In the genomic region with DNA sequence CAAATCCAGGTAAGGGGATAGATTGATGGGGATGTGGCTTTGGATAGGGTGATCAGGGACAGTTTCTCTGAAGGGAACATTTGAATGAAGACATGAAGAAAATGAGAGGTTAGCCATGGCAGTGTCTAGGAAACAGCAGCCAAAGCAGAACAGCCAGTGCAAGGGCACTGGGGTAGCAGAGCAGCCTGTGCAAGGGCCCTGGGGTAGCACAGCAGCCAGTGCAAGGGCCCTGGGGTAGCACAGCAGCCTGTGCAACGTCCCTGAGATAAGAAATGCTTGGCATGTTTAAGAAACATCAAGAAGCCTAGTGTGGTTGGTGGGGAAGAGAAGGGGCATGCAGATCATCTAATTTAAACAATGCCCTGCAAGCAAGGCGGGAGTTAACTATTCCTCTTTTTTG, we compare ENCODE assay signal across 25 cellular contexts.
A peak's percentile ranks its signal among the peaks of the same experiment; 100 is the strongest.
DNase-seq lines count a peak whose midpoint lies in the region; ATAC-seq, FAIRE-seq and TF ChIP-seq lines count a peak whose summit lies in the region.
"Had no signal": no experiment of that assay in that cellular context is flagged by ENCODE, and none has a peak within 500 bp of the region (broad histone marks: within the 10 kb centered on the region; RNA-seq: fewer than 3 reads in every experiment).

No MANE protein-coding gene starts in this region.

- WGBS in spleen, 5 donors, result 35 to 70% (median 55%) methylated on average over 2 of the region's 2 CpGs

- DNase-seq in astrocyte (ENCODE audit: low read depth) (no peak), neural crest cell (ENCODE audit: low read depth, low spot score) (no peak), spleen (peak; percentile 22), NCI-H226 (no peak)
- DNase-seq in stimulated activated CD4-positive, alpha-beta T cell treated with anti-CD3 and anti-CD28 coated beads, Interleukin-15, amount 100 ng/mL, for 24 hours, result no peak
- DNase-seq: 8988T; ACHN; AML-193; BE2C; CD4-positive, alpha-beta T cell; CD8-positive, alpha-beta memory T cell; DMS 273 treated with DMSO at 0.1 percent for 48 hours; DMS79; EL; GDM1 had no signal

- no peak for FAIRE-seq in astrocyte (lab: Jason Lieb, UNC)
- FAIRE-seq: A549, D721Med, GM12878, GM19239, H54 had no signal

- H3K4me2 ChIP-seq in astrocyte (ENCODE audit: low read length), result no peak overlapping the region
- H3K4me2 ChIP-seq: A549; BLaER1 treated with 17β-estradiol and CSF1 and Interleukin-3, amounts not matched to agents 10 nM and 100 nM; GM23338 had no signal

- no peak for ATAC-seq in HG03025 (IDR thresholded peaks at IDR 0.05; ENCODE audit: low FRiP score, unreplicated experiment)
- ATAC-seq: A549, GM12878, GM23338 had no signal

- peaks cover 5% of the 10 kb centered on the region for H3K9me3 ChIP-seq in astrocyte (ENCODE audit: insufficient read depth, low read depth, low read length)
- peaks cover 0 to 14% (median 0%) of the 10 kb centered on the region in 8 donors for H3K9me3 ChIP-seq in spleen
- H3K9me3 ChIP-seq: A549, BE2C, HAP-1 had no signal

- H4K20me1 ChIP-seq in astrocyte (ENCODE audit: insufficient read depth, low read length), result no peaks in the 10 kb centered on the region
- H4K20me1 ChIP-seq: BLaER1 treated with 17β-estradiol and CSF1 and Interleukin-3, amounts not matched to agents 10 nM and 100 nM had no signal

- H3K4me3 Mint-ChIP-seq in astrocyte (ENCODE audit: unreplicated experiment) (peak overlapping the region; percentile 6), neural crest cell (peak overlapping the region; percentile 67)
- H3K4me3 Mint-ChIP-seq: CD14-positive monocyte; CD4-positive, alpha-beta T cell; CD8-positive, alpha-beta memory T cell; GM23338 had no signal

- H3K4me3 ChIP-seq in astrocyte (ENCODE audit: insufficient read depth, low read depth, low read length) (no peak overlapping the region), spleen (no peak overlapping the region)
- H3K4me3 ChIP-seq: A549; BLaER1 treated with 17β-estradiol and CSF1 and Interleukin-3, amounts not matched to agents 10 nM and 100 nM; GM12878; GM23338; HAP-1 had no signal

- intact Hi-C loops in spleen (cut with DNase I; ENCODE audit: low total_unique reads), result no loop called here

- no peaks in the 10 kb centered on the region for H3K36me3 ChIP-seq in astrocyte (ENCODE audit: insufficient read depth, low read length)
- no peaks in the 10 kb centered on the region for H3K36me3 ChIP-seq in spleen
- H3K36me3 ChIP-seq: BE2C; BLaER1 treated with 17β-estradiol and CSF1 and Interleukin-3, amounts not matched to agents 10 nM and 100 nM; HAP-1 had no signal

- H3K9ac ChIP-seq in astrocyte (ENCODE audit: low read length), result no peak overlapping the region
- H3K9ac ChIP-seq: BLaER1 treated with 17β-estradiol and CSF1 and Interleukin-3, amounts not matched to agents 10 nM and 100 nM had no signal

- H3K27me3 Mint-ChIP-seq in astrocyte (ENCODE audit: low read depth, unreplicated experiment) (peaks cover 67% of the 10 kb centered on the region), neural crest cell (ENCODE audit: low read depth) (peaks cover 58% of the 10 kb centered on the region)

- H3K27ac ChIP-seq in astrocyte (ENCODE audit: low read depth, low read length), result no peak overlapping the region
- H3K27ac ChIP-seq in spleen, result no peak overlapping the region
- H3K27ac ChIP-seq: A549; BLaER1 treated with 17β-estradiol and CSF1 and Interleukin-3, amounts not matched to agents 10 nM and 100 nM had no signal

- no peak for TF ChIP-seq POLR2A in spleen (IDR thresholded peaks at IDR 0.05)

- H3K79me2 ChIP-seq in astrocyte (ENCODE audit: insufficient read depth, low read length), result no peaks in the 10 kb centered on the region

- H3K4me1 ChIP-seq in astrocyte (ENCODE audit: insufficient read depth, low read length) (peaks cover 3% of the 10 kb centered on the region), spleen (peaks cover 0 to 8% (median 0%) of the 10 kb centered on the region in 6 donors)
- H3K4me1 ChIP-seq: A549, BE2C, HAP-1 had no signal

- H3K9me3 Mint-ChIP-seq in astrocyte (ENCODE audit: unreplicated experiment), result peaks cover 13% of the 10 kb centered on the region
- peaks cover 2% of the 10 kb centered on the region for H3K9me3 Mint-ChIP-seq in neural crest cell
- H3K9me3 Mint-ChIP-seq: CD4-positive, alpha-beta T cell had no signal

- TF ChIP-seq CTCF in astrocyte (IDR thresholded peaks at IDR 0.05; ENCODE audit: insufficient read depth, low read depth, low read length) (no peak), neural crest cell (conservative IDR thresholded peaks at IDR 0.05) (no peak), spleen (IDR thresholded peaks at IDR 0.05 in 8 of 11, conservative IDR thresholded peaks at IDR 0.05 in 3 of 11) (no peak)

- H3K27me3 ChIP-seq in astrocyte (ENCODE audit: insufficient read depth, low read length), result peaks cover 31% of the 10 kb centered on the region
- peaks cover 5 to 80% (median 20%) of the 10 kb centered on the region in 7 donors for H3K27me3 ChIP-seq in spleen (replicated peaks in 1 of 7)

- H2AFZ ChIP-seq in astrocyte (ENCODE audit: low read depth, low read length), result no peak overlapping the region
- H2AFZ ChIP-seq: GM23338 had no signal

- H3K4me1 Mint-ChIP-seq in astrocyte (ENCODE audit: low read depth, unreplicated experiment) (no peaks in the 10 kb centered on the region), neural crest cell (peaks cover 15% of the 10 kb centered on the region)
- H3K4me1 Mint-ChIP-seq: CD14-positive monocyte had no signal

- no peaks in the 10 kb centered on the region for H3K36me3 Mint-ChIP-seq in astrocyte (ENCODE audit: low read depth, unreplicated experiment)
- no peaks in the 10 kb centered on the region for H3K36me3 Mint-ChIP-seq in neural crest cell (ENCODE audit: low read depth)
- H3K36me3 Mint-ChIP-seq: CD14-positive monocyte; CD8-positive, alpha-beta memory T cell had no signal

- no peak overlapping the region for H3K27ac Mint-ChIP-seq in astrocyte (ENCODE audit: unreplicated experiment)
- no peak overlapping the region for H3K27ac Mint-ChIP-seq in neural crest cell (ENCODE audit: unreplicated experiment)
- H3K27ac Mint-ChIP-seq: CD14-positive monocyte; CD4-positive, alpha-beta T cell; CD8-positive, alpha-beta memory T cell; GM23338 had no signal
